Comparison of ENCODE assay signal across 8 cellular contexts in the genomic region with DNA sequence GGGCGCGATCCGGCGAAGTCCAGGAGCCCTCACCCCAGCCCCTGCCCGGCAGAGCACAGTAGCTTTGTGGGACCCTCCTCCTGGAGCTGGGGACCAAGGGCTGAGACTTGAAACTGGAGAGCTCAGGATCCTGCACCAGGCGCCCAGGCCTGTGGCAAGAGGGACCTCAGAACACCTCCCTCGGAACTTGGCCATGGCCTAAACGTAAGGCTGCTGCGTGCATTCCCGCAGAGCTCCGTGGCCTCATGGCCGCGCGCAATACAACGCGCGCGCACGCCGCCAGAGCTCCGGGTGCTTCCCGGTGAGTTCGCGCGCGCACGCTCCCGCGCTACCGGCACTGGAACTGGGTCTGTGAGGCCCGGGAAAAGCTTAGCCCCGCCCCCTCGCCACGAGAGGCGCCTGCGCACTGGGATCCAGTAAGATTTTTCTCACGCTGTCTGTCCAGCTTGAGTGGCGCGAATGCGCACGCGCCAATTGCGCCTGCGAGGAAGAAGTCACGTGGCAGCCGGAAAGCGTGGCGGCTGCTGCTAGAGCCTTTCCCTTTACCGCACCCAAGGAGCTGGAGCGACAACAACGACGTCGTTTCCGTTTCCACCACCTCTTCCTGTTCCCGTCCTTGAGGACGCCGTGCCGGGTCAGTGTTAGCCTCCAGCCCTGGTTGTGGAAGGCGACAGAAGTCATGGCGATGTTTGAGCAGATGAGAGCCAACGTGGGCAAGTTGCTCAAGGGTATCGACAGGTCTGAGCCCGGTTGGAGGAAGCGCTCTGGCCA. TPM values are rescaled to one million over a fixed set of nuclear protein-coding genes. Genes with fewer than 3 reads are reported as not detected.
A peak's percentile ranks its signal among the peaks of the same experiment; 100 is the strongest.
DNase-seq lines count a peak whose midpoint lies in the region; ATAC-seq, FAIRE-seq and TF ChIP-seq lines count a peak whose summit lies in the region.

A gene with protein sequence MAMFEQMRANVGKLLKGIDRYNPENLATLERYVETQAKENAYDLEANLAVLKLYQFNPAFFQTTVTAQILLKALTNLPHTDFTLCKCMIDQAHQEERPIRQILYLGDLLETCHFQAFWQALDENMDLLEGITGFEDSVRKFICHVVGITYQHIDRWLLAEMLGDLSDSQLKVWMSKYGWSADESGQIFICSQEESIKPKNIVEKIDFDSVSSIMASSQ (plus strand): TSS at position 599 of the 771 bp plus-strand sequence. CDS start 81 bp downstream, at position 680.

- H3K9ac ChIP-seq in iPS-18a (ENCODE audit: low read length), result peak within 1 kb of the TSS; percentile 75
- H3K9ac ChIP-seq in skeletal muscle satellite cell (ENCODE audit: low read depth, low read length), result peak within 1 kb of the TSS; percentile 96

- H3K9me3 ChIP-seq in breast epithelium, result no peaks in the 10 kb centered on the region
- H3K9me3 ChIP-seq in iPS-18a (ENCODE audit: control insufficient read depth, low read depth, low read length), result no peaks in the 10 kb centered on the region
- no peaks in the 10 kb centered on the region for H3K9me3 ChIP-seq in skeletal muscle satellite cell (replicated peaks; ENCODE audit: low read length)

- H3K27me3 ChIP-seq in breast epithelium (no peaks in the 10 kb centered on the region), iPS-18a (ENCODE audit: control insufficient read depth, insufficient read depth, low read length) (no peaks in the 10 kb centered on the region), skeletal muscle satellite cell (ENCODE audit: control insufficient read depth, insufficient read depth, low read length) (no peaks in the 10 kb centered on the region)

- intact Hi-C loops in breast epithelium (cut with DNase I; ENCODE audit: low total_unique reads), result no loop called here

- DNase-seq in NCI-H2196 treated with DMSO at 0.1 percent for 48 hours (lab: John Stamatoyannopoulos, UW; ENCODE audit: unreplicated experiment), result peak; percentile 96
- DNase-seq in breast epithelium (ENCODE audit: low spot score in 2 of 2), result peak; percentile 99

- H3K4me3 ChIP-seq in breast epithelium (peak within 1 kb of the TSS; percentile 87 to 98 (median 93)), iPS-18a (ENCODE audit: low read length) (peak within 1 kb of the TSS; percentile 94), skeletal muscle satellite cell (ENCODE audit: low read length) (peak within 1 kb of the TSS; percentile 83)

- TF ChIP-seq CTCF in VCaP (conservative IDR thresholded peaks at IDR 0.05) (no peak), breast epithelium (IDR thresholded peaks at IDR 0.05) (no peak)

- H3K4me2 ChIP-seq in skeletal muscle satellite cell (ENCODE audit: low read length), result peak within 1 kb of the TSS; percentile 95

- H3K27ac ChIP-seq in VCaP (peak within 1 kb of the TSS; percentile 94), breast epithelium (peak within 1 kb of the TSS; percentile 88 to 90), iPS-18a (ENCODE audit: low read length) (peak within 1 kb of the TSS; percentile 88)

- FAIRE-seq in A204.1 (lab: Jason Lieb, UNC), result peak; percentile 97

- H3K36me3 ChIP-seq in breast epithelium (no peaks in the 10 kb centered on the region), iPS-18a (ENCODE audit: control insufficient read depth, low read depth, low read length) (peaks cover 31% of the 10 kb centered on the region), skeletal muscle satellite cell (ENCODE audit: insufficient read depth, low read length) (peaks cover 24% of the 10 kb centered on the region)

- peak; percentile 12 for TF ChIP-seq POLR2A in breast epithelium (IDR thresholded peaks at IDR 0.05)

- ATAC-seq in GM18867 (IDR thresholded peaks at IDR 0.05; ENCODE audit: unreplicated experiment) (peak; percentile 61), HG03108 (IDR thresholded peaks at IDR 0.05; ENCODE audit: unreplicated experiment) (peak; percentile 47)

- peaks cover 4 to 9% of the 10 kb centered on the region in 2 donors for H3K4me1 ChIP-seq in breast epithelium
- H3K4me1 ChIP-seq in iPS-18a (ENCODE audit: control insufficient read depth, low read depth, low read length), result peaks cover 7% of the 10 kb centered on the region
- peaks cover 15% of the 10 kb centered on the region for H3K4me1 ChIP-seq in skeletal muscle satellite cell (ENCODE audit: control insufficient read depth, insufficient read depth, low read length)

RNA-seq across cellular contexts. Expression of the gene that starts here (rescaled TPM):
- total RNA-seq in breast epithelium, result 100 to 1,000 TPM; 401 to 562 (median 420) TPM
- 591 and 1,054 TPM in 2 replicates for total RNA-seq in skeletal muscle satellite cell (2012; rRNA removed)

Comparison
In these comparisons a context has a peak if more than half of its experiments do, and no peak if none do; other contexts are left out.
1. Peak in every context shown above with its lines: DNase-seq, ATAC-seq, H3K4me3 ChIP-seq and H3K27ac ChIP-seq.